19 cellular contexts compared by ENCODE assay signal in the genomic region with DNA sequence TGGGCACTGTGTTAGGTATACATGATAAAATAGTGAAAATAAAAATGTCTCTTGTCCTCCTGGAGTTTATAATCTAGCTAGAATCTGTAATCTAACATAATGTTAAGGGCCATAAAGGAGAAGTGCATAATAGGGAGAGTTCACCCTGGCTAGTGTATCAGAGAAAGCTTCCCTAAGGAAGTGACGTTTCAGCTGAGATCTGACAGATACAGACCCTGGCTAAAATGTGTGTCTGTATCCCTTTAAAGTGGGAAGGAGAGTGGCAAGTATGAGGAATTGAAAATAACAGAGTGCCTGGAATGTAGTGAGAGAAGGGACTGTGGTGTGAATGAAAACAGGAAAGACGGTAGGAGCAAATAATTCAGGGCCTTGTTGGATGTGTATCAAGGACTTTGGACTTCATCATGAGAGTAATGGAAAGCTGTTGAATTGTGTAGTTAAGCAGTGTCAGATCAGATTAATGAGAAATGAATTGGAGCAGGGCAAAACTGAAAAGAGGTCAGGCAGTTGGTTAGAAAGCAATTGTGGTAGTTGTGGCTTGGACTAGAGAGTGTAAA. TPM values are rescaled to one million over a fixed set of nuclear protein-coding genes. Genes with fewer than 3 reads are reported as not detected.
DNase-seq lines count a peak whose midpoint lies in the region; ATAC-seq, FAIRE-seq and TF ChIP-seq lines count a peak whose summit lies in the region.
"Had no signal": no experiment of that assay in that cellular context is flagged by ENCODE, and none has a peak within 500 bp of the region (broad histone marks: within the 10 kb centered on the region; RNA-seq: fewer than 3 reads in every experiment).

No MANE protein-coding gene starts in this region.

- no peaks in the 10 kb centered on the region for H3K9me2 ChIP-seq in MM.1S (replicated peaks; ENCODE audit: insufficient read depth, low read length)

- H3K9me3 ChIP-seq in HEK293 (ENCODE audit: control insufficient read depth, insufficient read depth, low read depth, low read length) (0 out of 2 replicates have a peak, but pooled peaks cover 2% of the 10 kb centered on the region), mucosa of descending colon (no peaks in the 10 kb centered on the region), MM.1S (replicated peaks; ENCODE audit: insufficient read depth, low read length) (no peaks in the 10 kb centered on the region)
- H3K9me3 ChIP-seq: gastrocnemius medialis, neutrophil had no signal

- intact Hi-C loops in mucosa of descending colon (cut with DNase I, micrococcal nuclease), result loop anchor here (5.0 kb wide), 1 partner anchor 285 kb away; no protein-coding TSS in a partner anchor

- DNase-seq in SW480 (ENCODE audit: low spot score) (peak; percentile 6), epithelial cell of proximal tubule (ENCODE audit: low read depth) (peak; percentile 39), mucosa of descending colon (no peak), D721Med (ENCODE audit: insufficient read length, low spot score) (no peak), MM.1S (no peak)
- DNase-seq: activated CD8-positive, alpha-beta memory T cell treated with anti-CD3 and anti-CD28 coated beads, Interleukin-2, amount 50 U/mL, for 48 hours; CD4-positive, CD25-positive, alpha-beta regulatory T cell; gastrocnemius medialis; GF-D8; kidney glomerular epithelial cell; NCI-H1417; NCI-H526 treated with DMSO at 0.1 percent for 48 hours; Right ventricle myocardium superior; T-helper 17 cell; trophoblast cell had no signal

- H3K4me1 ChIP-seq in HEK293 (ENCODE audit: control insufficient read depth, insufficient read depth, low read length) (peaks cover 12% of the 10 kb centered on the region), mucosa of descending colon (ENCODE audit: low read depth) (peaks cover 39% of the 10 kb centered on the region), MM.1S (ENCODE audit: low read length) (no peaks in the 10 kb centered on the region)

- no peaks in the 10 kb centered on the region; a peak in 1 of 3 replicates for H3K36me3 ChIP-seq in HEK293 (ENCODE audit: control insufficient read depth in 2 of 2, insufficient read depth in 1 of 2, low read length in 2 of 2)
- H3K36me3 ChIP-seq in mucosa of descending colon (ENCODE audit: low read depth), result no peaks in the 10 kb centered on the region
- no peaks in the 10 kb centered on the region for H3K36me3 ChIP-seq in MM.1S (replicated peaks; ENCODE audit: insufficient read depth, low read length)
- H3K36me3 ChIP-seq: gastrocnemius medialis, neutrophil had no signal

- H3K9ac ChIP-seq in MM.1S (ENCODE audit: low read length), result no peak overlapping the region

- H3K79me2 ChIP-seq in MM.1S (ENCODE audit: low read length), result peaks cover 17% of the 10 kb centered on the region

- ATAC-seq in mucosa of descending colon, result peak; percentile 71
- no peak for ATAC-seq in HG03175 (IDR thresholded peaks at IDR 0.05; ENCODE audit: unreplicated experiment)
- ATAC-seq in HG02623 (IDR thresholded peaks at IDR 0.05; ENCODE audit: unreplicated experiment), result no peak
- ATAC-seq: gastrocnemius medialis, T-helper 17 cell had no signal

- 0 out of 2 replicates have a peak, but pooled peaks cover 3% of the 10 kb centered on the region for H4K20me1 ChIP-seq in MM.1S (ENCODE audit: insufficient read depth, low read length)

- no peaks in the 10 kb centered on the region for H3F3A ChIP-seq in MM.1S (ENCODE audit: insufficient read depth, low read length)

- no peak overlapping the region for H3K4me2 ChIP-seq in MM.1S (ENCODE audit: low read depth, low read length)

- no peak overlapping the region for H3K4me3 ChIP-seq in HEK293 (ENCODE audit: low read depth, low read length)
- H3K4me3 ChIP-seq in epithelial cell of proximal tubule (ENCODE audit: low read depth, low read length), result no peak overlapping the region
- no peak overlapping the region for H3K4me3 ChIP-seq in mucosa of descending colon
- H3K4me3 ChIP-seq in MM.1S (ENCODE audit: low read length), result no peak overlapping the region
- H3K4me3 ChIP-seq: gastrocnemius medialis had no signal

- CTCF ChIA-PET in HEK293 (lab: Yijun Ruan, JAX), result interaction anchor here (0.7 to 3.1 kb wide), 18 partner anchors 9 to 1523 kb away, joined by 3 to 33 read pairs (median 6); no protein-coding TSS in a partner anchor

- no peaks in the 10 kb centered on the region for H3K27me3 ChIP-seq in MM.1S (replicated peaks; ENCODE audit: insufficient read depth, low read length)
- H3K27me3 ChIP-seq: gastrocnemius medialis had no signal

- TF ChIP-seq CTCF in HEK293 (tag by site-specific recombination; IDR thresholded peaks at IDR 0.05) (no peak), epithelial cell of proximal tubule (conservative IDR thresholded peaks at IDR 0.05; ENCODE audit: low read depth, low read length) (no peak), mucosa of descending colon (IDR thresholded peaks at IDR 0.05) (no peak), D721Med (IDR thresholded peaks at IDR 0.05; ENCODE audit: insufficient read depth, missing control alignments) (no peak), MM.1S (IDR thresholded peaks at IDR 0.05; ENCODE audit: low read length) (no peak)

- POLR2A ChIA-PET in HEK293 (lab: Yijun Ruan, JAX), result no interaction called here

- no peak for FAIRE-seq in D721Med (lab: Jason Lieb, UNC)

- H2AFZ ChIP-seq in MM.1S (ENCODE audit: low read length), result no peak overlapping the region

- H3K27ac ChIP-seq in HEK293 (ENCODE audit: extremely low read depth, low read depth, low read length) (no peak overlapping the region), MM.1S (ENCODE audit: low read length) (no peak overlapping the region)
- H3K27ac ChIP-seq: neutrophil had no signal

TF ChIP-seq in HEK293, 187 proteins besides CTCF, POLR2A, EP300 and RAD21:
- TF ChIP-seq MYNN (tag by site-specific recombination; IDR thresholded peaks at IDR 0.05; ENCODE audit: borderline replicate concordance), result no peak
- TF ChIP-seq PRDM1 (tag by site-specific recombination; IDR thresholded peaks at IDR 0.05), result peak; percentile 65; the same call in 1 of the 2 replicates

RNA-seq across cellular contexts. Expression of gene NEO1, which starts 30.5 kb away (rescaled TPM):
- 15.3 and 31.0 TPM in 2 replicates for total RNA-seq in epithelial cell of proximal tubule
- 100 to 1,000 TPM; 106 to 188 (median 166) TPM for total RNA-seq in mucosa of descending colon

Comparison
In these comparisons a context has a peak if more than half of its experiments do, and no peak if none do; other contexts are left out.
1. DNase-seq: peak in SW480 (single experiment) and epithelial cell of proximal tubule (single experiment); none in mucosa of descending colon (0 of 3), D721Med (single experiment) and MM.1S (single experiment).